In the genomic region with DNA sequence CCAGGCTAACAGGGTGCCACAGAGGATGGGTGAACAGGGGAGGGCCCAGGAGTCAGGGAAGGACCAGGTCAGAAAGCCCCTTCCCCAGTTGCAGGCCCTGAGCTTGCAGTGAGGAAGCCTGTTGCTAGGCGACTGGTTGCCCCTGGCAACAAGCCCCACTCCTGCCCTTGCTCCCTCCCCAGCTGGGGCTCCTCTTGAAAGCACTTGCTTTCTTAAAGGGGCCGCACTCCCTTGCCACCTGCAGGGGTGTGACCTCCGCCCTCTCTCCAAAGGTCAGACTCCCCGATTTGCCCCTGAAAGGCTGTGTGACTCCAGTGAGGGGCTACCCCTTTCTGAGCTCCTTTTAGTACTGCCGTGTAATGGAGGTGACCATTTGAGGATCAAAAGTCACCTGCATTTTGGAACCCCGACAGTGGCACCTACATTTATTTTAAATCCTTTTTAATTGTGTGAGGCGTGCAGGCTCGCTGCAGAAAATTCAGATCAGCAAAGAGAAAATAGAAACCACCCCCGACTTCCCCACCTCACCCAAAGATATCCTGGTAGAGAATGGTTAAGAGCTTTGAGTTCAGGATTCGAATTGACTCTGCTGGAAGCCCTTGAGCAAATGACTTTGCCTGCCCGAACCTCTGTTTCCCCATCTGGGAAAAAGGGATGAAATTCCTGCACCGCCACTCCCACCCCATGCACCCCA, we compare ENCODE assay signal across 8 cellular contexts. TPM values are rescaled to one million over a fixed set of nuclear protein-coding genes. Genes with fewer than 3 reads are reported as not detected.
A peak's percentile ranks its signal among the peaks of the same experiment; 100 is the strongest.
DNase-seq lines count a peak whose midpoint lies in the region; ATAC-seq and TF ChIP-seq lines count a peak whose summit lies in the region.

No MANE protein-coding gene starts in this region.

- H3K36me3 ChIP-seq in body of pancreas (replicated peaks in 1 of 2; ENCODE audit: insufficient read depth in 1 of 2, low read depth in 2 of 2) = no peaks in the 10 kb centered on the region

- no peak overlapping the region for H3K27ac ChIP-seq in body of pancreas

- ATAC-seq in body of pancreas (peak; percentile 24), HG03135 (IDR thresholded peaks at IDR 0.05; ENCODE audit: unreplicated experiment) (no peak)

- no peak overlapping the region for H3K4me3 Mint-ChIP-seq in neural crest cell

- H3K36me3 Mint-ChIP-seq in neural crest cell (ENCODE audit: low read depth) = no peaks in the 10 kb centered on the region

- peaks cover 8% of the 10 kb centered on the region for H3K4me1 ChIP-seq in body of pancreas

- WGBS in body of pancreas, 2 donors = 39 to 40% methylated on average over 8 to 12 of the region's 12 CpGs

- TF ChIP-seq CTCF in GM12865 (IDR thresholded peaks at IDR 0.05; ENCODE audit: insufficient read depth, low read depth, low read length, missing control alignments) (no peak), body of pancreas (IDR thresholded peaks at IDR 0.05) (no peak), neural crest cell (conservative IDR thresholded peaks at IDR 0.05) (no peak)

- no peaks in the 10 kb centered on the region for H3K9me3 ChIP-seq in body of pancreas

- H3K27me3 Mint-ChIP-seq in neural crest cell (ENCODE audit: low read depth) = no peaks in the 10 kb centered on the region

- DNase-seq in AG20443 (ENCODE audit: low spot score) (peak; percentile 38), GM12865 (ENCODE audit: low read depth) (peak; percentile 93), NCI-H524 treated with DMSO at 0.1 percent for 48 hours (lab: John Stamatoyannopoulos, UW) (peak; percentile 64), body of pancreas (peak; percentile 40 to 72 (median 60)), neural crest cell (ENCODE audit: low read depth, low spot score) (peak; percentile 79), NOMO-1 treated with DMSO at 0.1 percent for 48 hours (lab: John Stamatoyannopoulos, UW; ENCODE audit: unreplicated experiment) (no peak), NK-92 (lab: John Stamatoyannopoulos, UW; ENCODE audit: unreplicated experiment) (no peak)

- no peaks in the 10 kb centered on the region for H3K27me3 ChIP-seq in body of pancreas

- TF ChIP-seq POLR2A in body of pancreas (IDR thresholded peaks at IDR 0.05) = no peak

- intact Hi-C loops in body of pancreas (cut with DNase I) = no loop called here

- H3K4me3 ChIP-seq in GM12865 (ENCODE audit: low read depth, low read length) (no peak overlapping the region; the same call in 1 of the 2 replicates), body of pancreas (no peak overlapping the region)

- H3K9me3 Mint-ChIP-seq in neural crest cell = no peaks in the 10 kb centered on the region

- peaks cover 30% of the 10 kb centered on the region for H3K4me1 Mint-ChIP-seq in neural crest cell

- no peak overlapping the region for H3K27ac Mint-ChIP-seq in neural crest cell (ENCODE audit: unreplicated experiment)

RNA-seq across cellular contexts. Expression of gene FCHO1, which starts 4.8 kb away (rescaled TPM):
- total RNA-seq in body of pancreas (1 to 10 TPM in 1 of 2 donors, not detected in 1; 1.6 TPM), neural crest cell (10.8 and 12.2 TPM in 2 replicates)

RNA-seq across cellular contexts. Expression of gene MAP1S, which starts 36.8 kb away (rescaled TPM):
- total RNA-seq in body of pancreas (10 to 100 TPM; 37.1 to 53.4 TPM), neural crest cell (91.8 and 93.4 TPM in 2 replicates)

RNA-seq across cellular contexts. Expression of gene B3GNT3, which starts 38.8 kb away (rescaled TPM):
- total RNA-seq in body of pancreas (1 to 10 TPM; 2.0 to 6.0 TPM), neural crest cell (not detected in 2 replicates)

Comparison
In these comparisons a context has a peak if more than half of its experiments do, and no peak if none do; other contexts are left out.
1. DNase-seq: peak in AG20443 (single experiment), GM12865 (single experiment), NCI-H524 treated with DMSO at 0.1 percent for 48 hours (single experiment), body of pancreas (4 of 4) and neural crest cell (single experiment); none in NOMO-1 treated with DMSO at 0.1 percent for 48 hours (single experiment) and NK-92 (single experiment).